ENCODE assay signal across 9 cellular contexts in genomic region chr2:116304328-116304727, GRCh38.
"Had no signal": no experiment of that assay in that cellular context is flagged by ENCODE, and none has a peak within 500 bp of the region (broad histone marks: within the 10 kb centered on the region; RNA-seq: fewer than 3 reads in every experiment).

No MANE protein-coding gene starts in this region.

- H3K36me3 ChIP-seq: HAP-1 had no signal

- DNase-seq: GM23248, GOT3, H7, H9, HCEC 1CT, HFFc6 had no signal

- H3K4me1 ChIP-seq: HAP-1 had no signal

- H3K4me3 ChIP-seq: GM23248, GM23338, HAP-1 had no signal

- H3K27ac ChIP-seq: GM23248 had no signal

- H3K9me3 ChIP-seq: HAP-1 had no signal

- ATAC-seq: GM23338, HCT116 had no signal
